In the genomic region with DNA sequence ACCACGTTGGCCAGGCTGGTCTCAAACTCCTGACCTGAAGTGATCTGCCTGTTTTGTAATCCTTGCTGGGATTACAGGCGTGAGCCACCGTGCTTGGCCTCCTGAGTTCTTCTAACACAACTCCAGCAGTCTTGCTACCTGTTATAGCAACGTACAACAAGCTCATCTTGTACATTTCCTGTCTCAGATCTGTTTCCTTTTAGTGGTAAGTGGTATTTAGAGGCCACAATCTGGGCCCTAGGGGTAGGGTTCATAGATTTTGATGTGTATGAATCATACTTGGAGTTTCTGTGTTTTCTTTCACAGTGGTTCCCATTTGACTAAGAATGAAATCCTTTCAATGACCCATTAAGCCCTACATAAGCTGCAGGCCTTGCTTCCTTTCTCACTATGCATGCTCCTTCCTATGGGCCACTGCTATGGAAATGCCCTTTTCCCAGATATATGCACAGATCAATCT, we compare ENCODE assay signal across 8 cellular contexts. TPM values are rescaled to one million over a fixed set of nuclear protein-coding genes. Genes with fewer than 3 reads are reported as not detected.
DNase-seq lines count a peak whose midpoint lies in the region; ATAC-seq and TF ChIP-seq lines count a peak whose summit lies in the region.

No MANE protein-coding gene starts in this region.

- H3K36me3 ChIP-seq in breast epithelium, result no peaks in the 10 kb centered on the region
- no peaks in the 10 kb centered on the region for H3K36me3 ChIP-seq in Peyer's patch
- H3K36me3 ChIP-seq in naive thymus-derived CD4-positive, alpha-beta T cell (ENCODE audit: control insufficient read depth in 2 of 3, insufficient read depth in 3 of 3, low read length in 3 of 3), result no peaks in the 10 kb centered on the region
- peaks cover 0 to 19% (median 11%) of the 10 kb centered on the region in 9 donors for H3K36me3 ChIP-seq in heart left ventricle

- H3K4me3 Mint-ChIP-seq in MCF 10A (ENCODE audit: unreplicated experiment), result no peak overlapping the region
- H3K4me3 Mint-ChIP-seq in naive thymus-derived CD4-positive, alpha-beta T cell, result peak overlapping the region; percentile 52 to 80 (median 70)

- CTCF ChIA-PET in MCF 10A (lab: Yijun Ruan, JAX), result interaction anchor here (1.1 kb wide), 1 partner anchor 18 kb away, joined by 3 read pairs; no protein-coding TSS in a partner anchor
- CTCF ChIA-PET in naive thymus-derived CD4-positive, alpha-beta T cell (lab: Charles Lee), result interaction anchor here (1.6 to 1.8 kb wide), 2 partner anchors 9 to 27 kb away, joined by 5 to 9 read pairs; a partner anchor contains a TSS

- peaks cover 0 to 2% of the 10 kb centered on the region in 2 donors for H3K4me1 ChIP-seq in breast epithelium
- H3K4me1 ChIP-seq in Peyer's patch, result peaks cover 0 to 10% (median 3%) of the 10 kb centered on the region in 4 donors
- H3K4me1 ChIP-seq in naive thymus-derived CD4-positive, alpha-beta T cell (ENCODE audit: control insufficient read depth in 2 of 2, insufficient read depth in 2 of 2, low read length in 2 of 2), result peaks cover 24 to 32% of the 10 kb centered on the region in 2 donors
- H3K4me1 ChIP-seq in heart left ventricle, result peaks cover 0 to 32% (median 3%) of the 10 kb centered on the region in 12 donors

- no peak for TF ChIP-seq POLR2A in breast epithelium (IDR thresholded peaks at IDR 0.05)
- no peak for TF ChIP-seq POLR2A in Peyer's patch (IDR thresholded peaks at IDR 0.05)
- TF ChIP-seq POLR2A in heart left ventricle (IDR thresholded peaks at IDR 0.05), result no peak

- H3K36me3 Mint-ChIP-seq in MCF 10A (ENCODE audit: insufficient read depth, unreplicated experiment), result peaks cover 38% of the 10 kb centered on the region
- peaks cover 15 to 27% of the 10 kb centered on the region in 2 donors for H3K36me3 Mint-ChIP-seq in activated naive CD4-positive, alpha-beta T cell treated with anti-CD3 and anti-CD28 coated beads, Interleukin-2, amount 50 U/mL, for 72 hours
- H3K36me3 Mint-ChIP-seq in naive thymus-derived CD4-positive, alpha-beta T cell, result peaks cover 5 to 37% (median 23%) of the 10 kb centered on the region in 5 donors

- H3K9me3 ChIP-seq in breast epithelium (peaks cover 0 to 11% of the 10 kb centered on the region in 2 donors), Peyer's patch (no peaks in the 10 kb centered on the region), heart left ventricle (peaks cover 0 to 7% (median 0%) of the 10 kb centered on the region in 12 donors)
- H3K9me3 ChIP-seq in naive thymus-derived CD4-positive, alpha-beta T cell (ENCODE audit: control insufficient read depth in 2 of 3, low read length in 3 of 3), result no peaks in the 10 kb centered on the region

- DNase-seq in MCF 10A (ENCODE audit: unreplicated experiment) (peak; percentile 68), breast epithelium (ENCODE audit: low spot score in 2 of 2) (no peak), Peyer's patch (peak in 1 of 3 donors; percentile 18), NCI-H2227 (lab: John Stamatoyannopoulos, UW; ENCODE audit: unreplicated experiment) (no peak), heart left ventricle (no peak)
- peak in 1 of 2 donors; percentile 48 for DNase-seq in activated naive CD4-positive, alpha-beta T cell treated with anti-CD3 and anti-CD28 coated beads, Interleukin-2, amount 50 U/mL, for 72 hours (ENCODE audit: low spot score in 2 of 2)
- peak in 8 of 9 donors; percentile 24 to 64 (median 50) for DNase-seq in naive thymus-derived CD4-positive, alpha-beta T cell

- H3K4me1 Mint-ChIP-seq in MCF 10A (ENCODE audit: insufficient read depth, unreplicated experiment), result peaks cover 14% of the 10 kb centered on the region
- peaks cover 34 to 61% (median 56%) of the 10 kb centered on the region in 7 donors for H3K4me1 Mint-ChIP-seq in naive thymus-derived CD4-positive, alpha-beta T cell

- no peak for TF ChIP-seq CTCF in MCF 10A (IDR thresholded peaks at IDR 0.05; ENCODE audit: unreplicated experiment)
- TF ChIP-seq CTCF in breast epithelium (IDR thresholded peaks at IDR 0.05), result no peak
- no peak for TF ChIP-seq CTCF in Peyer's patch (IDR thresholded peaks at IDR 0.05)
- no peak for TF ChIP-seq CTCF in heart left ventricle (IDR thresholded peaks at IDR 0.05)

- H3K4me3 ChIP-seq in breast epithelium (no peak overlapping the region), Peyer's patch (no peak overlapping the region), heart left ventricle (no peak overlapping the region)
- no peak overlapping the region for H3K4me3 ChIP-seq in naive thymus-derived CD4-positive, alpha-beta T cell (ENCODE audit: low read length)

- 60 to 78% (median 65%) methylated on average over 4 of the region's 4 CpGs for WGBS in heart left ventricle, 4 donors

- no TSS peak for BruUV-seq in MCF 10A (replicated peaks; lab: Mats Ljungman, UMichigan)

- H3K27ac ChIP-seq in breast epithelium, result no peak overlapping the region
- peak overlapping the region in 3 of 4 donors; percentile 30 to 53 (median 51) for H3K27ac ChIP-seq in Peyer's patch
- H3K27ac ChIP-seq in naive thymus-derived CD4-positive, alpha-beta T cell (ENCODE audit: low read depth, low read length), result peak overlapping the region; percentile 46
- H3K27ac ChIP-seq in heart left ventricle, result peak overlapping the region in 1 of 12 donors; percentile 58

- H3K27me3 ChIP-seq in breast epithelium (no peaks in the 10 kb centered on the region), Peyer's patch (no peaks in the 10 kb centered on the region), heart left ventricle (no peaks in the 10 kb centered on the region)
- H3K27me3 ChIP-seq in naive thymus-derived CD4-positive, alpha-beta T cell (ENCODE audit: control insufficient read depth in 2 of 2, insufficient read depth in 2 of 2, low read length in 2 of 2), result no peaks in the 10 kb centered on the region

- intact Hi-C loops in MCF 10A (cut with micrococcal nuclease) (loop anchor here (10.0 kb wide), 1 partner anchor 45 kb away; no protein-coding TSS in a partner anchor), breast epithelium (cut with DNase I; ENCODE audit: low total_unique reads) (no loop called here), heart left ventricle (cut with DNase I) (loop anchor here in 3 of 10 donors (10.0 kb wide), 3 partner anchors 95 to 1485 kb away; a partner anchor contains a TSS)
- intact Hi-C loops in naive thymus-derived CD4-positive, alpha-beta T cell (cut with micrococcal nuclease), result loop anchor here (1.0 to 10.0 kb wide), 2 partner anchors 9 to 45 kb away; no protein-coding TSS in a partner anchor

- H3K9me3 Mint-ChIP-seq in MCF 10A (ENCODE audit: unreplicated experiment), result no peaks in the 10 kb centered on the region
- no peaks in the 10 kb centered on the region for H3K9me3 Mint-ChIP-seq in activated naive CD4-positive, alpha-beta T cell treated with anti-CD3 and anti-CD28 coated beads, Interleukin-2, amount 50 U/mL, for 72 hours
- H3K9me3 Mint-ChIP-seq in naive thymus-derived CD4-positive, alpha-beta T cell, result peaks cover 0 to 3% (median 0%) of the 10 kb centered on the region in 11 donors

- ATAC-seq in HG03039 (IDR thresholded peaks at IDR 0.05; ENCODE audit: unreplicated experiment) (peak; percentile 90), heart left ventricle (no peak)
- ATAC-seq in activated naive CD4-positive, alpha-beta T cell treated with anti-CD3 and anti-CD28 coated beads, Interleukin-2, amount 50 U/mL, for 72 hours, result peak; percentile 83 to 94
- peak; percentile 95 for ATAC-seq in naive thymus-derived CD4-positive, alpha-beta T cell

- no peaks in the 10 kb centered on the region for H3K27me3 Mint-ChIP-seq in MCF 10A (ENCODE audit: insufficient read depth, unreplicated experiment)
- no peaks in the 10 kb centered on the region for H3K27me3 Mint-ChIP-seq in naive thymus-derived CD4-positive, alpha-beta T cell

- POLR2A ChIA-PET in MCF 10A (lab: Yijun Ruan, JAX), result interaction anchor here (0.7 to 10.9 kb wide), 7 partner anchors 9 to 76 kb away, joined by 3 to 889 read pairs (median 3); a partner anchor contains a TSS
- POLR2A ChIA-PET in naive thymus-derived CD4-positive, alpha-beta T cell (lab: Charles Lee), result interaction anchor here (0.6 to 5.1 kb wide), 8 partner anchors 9 to 77 kb away, joined by 3 to 106 read pairs (median 4); a partner anchor contains a TSS

- no peak overlapping the region for H3K27ac Mint-ChIP-seq in MCF 10A (ENCODE audit: low read depth, unreplicated experiment)
- peak overlapping the region; percentile 86 to 94 for H3K27ac Mint-ChIP-seq in activated naive CD4-positive, alpha-beta T cell treated with anti-CD3 and anti-CD28 coated beads, Interleukin-2, amount 50 U/mL, for 72 hours
- peak overlapping the region; percentile 80 to 95 (median 91) for H3K27ac Mint-ChIP-seq in naive thymus-derived CD4-positive, alpha-beta T cell

RNA-seq across cellular contexts. Expression of a gene that starts 27.1 kb away (rescaled TPM):
- 126 and 161 TPM in 2 replicates for total RNA-seq in MCF 10A (2022)
- 10 to 100 TPM; 56.0 to 77.9 (median 67.8) TPM for total RNA-seq in breast epithelium
- 10 to 100 TPM; 32.4 to 52.8 (median 37.8) TPM for total RNA-seq in Peyer's patch
- total RNA-seq in activated naive CD4-positive, alpha-beta T cell treated with anti-CD3 and anti-CD28 coated beads, Interleukin-2, amount 50 U/mL, for 72 hours, result 100 to 1,000 TPM in 1 of 2 donors, 10 to 100 TPM in 1; 78.3 to 147 TPM
- 100 to 1,000 TPM in 1 of 5 experiments, 10 to 100 TPM in 4; 69.8 to 131 (median 82.2) TPM for total RNA-seq in naive thymus-derived CD4-positive, alpha-beta T cell
- 10 to 100 TPM; 71.5 to 84.9 TPM for polyA plus RNA-seq in naive thymus-derived CD4-positive, alpha-beta T cell
- total RNA-seq in heart left ventricle, result 10 to 100 TPM; 28.4 to 71.0 (median 59.0) TPM
- 10 to 100 TPM; 23.7 to 51.3 TPM for polyA plus RNA-seq in heart left ventricle

Comparison
In these comparisons a context has a peak if more than half of its experiments do, and no peak if none do; other contexts are left out.
1. DNase-seq: peak in MCF 10A (single experiment) and naive thymus-derived CD4-positive, alpha-beta T cell (8 of 9); none in breast epithelium (0 of 2), NCI-H2227 (single experiment) and heart left ventricle (0 of 5).
2. H3K27ac ChIP-seq: peak in Peyer's patch (3 of 4) and naive thymus-derived CD4-positive, alpha-beta T cell (single experiment); none in breast epithelium (0 of 2).
3. ATAC-seq: peak in HG03039 (single experiment), activated naive CD4-positive, alpha-beta T cell treated with anti-CD3 and anti-CD28 coated beads, Interleukin-2, amount 50 U/mL, for 72 hours (2 of 2) and naive thymus-derived CD4-positive, alpha-beta T cell (single experiment); none in heart left ventricle (0 of 4).